8 cellular contexts compared by ENCODE assay signal in genomic region chr1:66725885-66726665, GRCh38. TPM values are rescaled to one million over a fixed set of nuclear protein-coding genes. Genes with fewer than 3 reads are reported as not detected.
DNase-seq lines count a peak whose midpoint lies in the region; ATAC-seq, FAIRE-seq and TF ChIP-seq lines count a peak whose summit lies in the region.

No MANE protein-coding gene starts in this region.

- peak; percentile 54 for TF ChIP-seq RAD21 in HepG2 (CRISPR knock-in tag; IDR thresholded peaks at IDR 0.05)

- no peak overlapping the region for H3K9ac ChIP-seq in HepG2 (ENCODE audit: insufficient read depth, low read depth, low read length)

- H3K9me3 ChIP-seq in HepG2 (ENCODE audit: low read length): no peaks in the 10 kb centered on the region

- peak; percentile 45 for ATAC-seq in GM18508 (IDR thresholded peaks at IDR 0.05; ENCODE audit: insufficient read depth, unreplicated experiment)
- peak; percentile 73 for ATAC-seq in HG02981 (IDR thresholded peaks at IDR 0.05; ENCODE audit: unreplicated experiment)
- ATAC-seq in HepG2: peak; percentile 86

- intact Hi-C loops in HepG2 (cut with micrococcal nuclease; ENCODE audit: unreplicated experiment): loop anchor here (1.0 to 5.0 kb wide), 3 partner anchors 224 to 473 kb away; no protein-coding TSS in a partner anchor

- no peak overlapping the region for H3K27ac ChIP-seq in HepG2 (ENCODE audit: extremely low read length, insufficient read depth, low read length)

- H3K4me2 ChIP-seq in HepG2 (ENCODE audit: low read depth, low read length): no peak overlapping the region

- no peaks in the 10 kb centered on the region for H3K27me3 ChIP-seq in HepG2 (ENCODE audit: control insufficient read depth in 1 of 2, insufficient read depth in 2 of 2, low read length in 2 of 2)

- no TSS peak for BruUV-seq in HepG2 (replicated peaks; lab: Mats Ljungman, UMichigan)

- H3K4me3 ChIP-seq in WI38 (ENCODE audit: low read depth, low read length): no peak overlapping the region
- H3K4me3 ChIP-seq in choroid plexus epithelial cell (ENCODE audit: low read depth, low read length): no peak overlapping the region
- no peak overlapping the region for H3K4me3 ChIP-seq in HepG2 (replicated peaks in 1 of 3; ENCODE audit: insufficient read depth in 1 of 3, low read depth in 2 of 3, low read length in 3 of 3)

- no peaks in the 10 kb centered on the region for H3K4me1 ChIP-seq in HepG2 (ENCODE audit: insufficient read depth, low read length)

- TF ChIP-seq EP300 in HepG2 (IDR thresholded peaks at IDR 0.05; ENCODE audit: low read depth in 2 of 2, low read length in 2 of 2): no peak
- no peak for TF ChIP-seq EP300 in HepG2 (CRISPR knock-in tag; IDR thresholded peaks at IDR 0.05; ENCODE audit: borderline replicate concordance)

- peak; percentile 32 for FAIRE-seq in HepG2 (lab: Jason Lieb, UNC)

- no peaks in the 10 kb centered on the region; the same call in 1 of the 2 replicates for H4K20me1 ChIP-seq in HepG2 (ENCODE audit: insufficient read depth, low read length)

- no peak for TF ChIP-seq POLR2A in HepG2 (IDR thresholded peaks at IDR 0.05; ENCODE audit: insufficient read depth in 1 of 2, low read depth in 2 of 2, low read length in 2 of 2)

- POLR2A ChIA-PET in HepG2 (lab: Yijun Ruan, JAX): no interaction called here

- no peaks in the 10 kb centered on the region for H3K79me2 ChIP-seq in HepG2 (ENCODE audit: insufficient read depth, low read length)

- CTCF ChIA-PET in HepG2 (lab: Yijun Ruan, JAX; ENCODE audit: low intra/inter-chr PET ratio, low total read pairs): interaction anchor here (1.1 to 1.9 kb wide), 2 partner anchors 472 to 767 kb away, joined by 4 to 6 read pairs; no protein-coding TSS in a partner anchor

- WGBS in HepG2 (ENCODE audit: low lambda C conversion rate): 14% methylated on average over 9 of the region's 9 CpGs

- peak; percentile 98 for TF ChIP-seq CTCF in AG09319 (IDR thresholded peaks at IDR 0.05; ENCODE audit: low read depth, low read length)
- peak; percentile 96 for TF ChIP-seq CTCF in WI38 (IDR thresholded peaks at IDR 0.05; ENCODE audit: low read depth, low read length)
- TF ChIP-seq CTCF in choroid plexus epithelial cell (conservative IDR thresholded peaks at IDR 0.05; ENCODE audit: low read depth, low read length): peak; percentile 97
- peak; percentile 87 for TF ChIP-seq CTCF in HepG2 (CRISPR knock-in tag; IDR thresholded peaks at IDR 0.05)

- no peak overlapping the region for H2AFZ ChIP-seq in HepG2 (ENCODE audit: low read length)

- H3K36me3 ChIP-seq in HepG2 (replicated peaks in 1 of 2; ENCODE audit: control insufficient read depth in 1 of 2, insufficient read depth in 2 of 2, low read length in 2 of 2): no peaks in the 10 kb centered on the region

- DNase-seq in AG09319 (ENCODE audit: extremely low read depth, low read depth) (peak; percentile 54), NCI-H2171 (lab: John Stamatoyannopoulos, UW) (peak; percentile 36), choroid plexus epithelial cell (ENCODE audit: low read depth) (peak; percentile 91), HepG2 (ENCODE audit: low spot score) (peak; percentile 54)
- DNase-seq in stimulated activated CD8-positive, alpha-beta memory T cell treated with anti-CD3 and anti-CD28 coated beads, Interleukin-15, amount 100 ng/mL, for 1 hour (ENCODE audit: low read depth): peak; percentile 9

- in situ Hi-C loops in HepG2 (cut with HindIII; ENCODE audit: extremely low pct_ligation_motif_present, low pct_unique_long_range_greater_than_20kb): loop anchor here (10.0 to 25.0 kb wide), 2 partner anchors 461 to 764 kb away; no protein-coding TSS in a partner anchor

TF ChIP-seq in HepG2, 621 proteins besides CTCF, POLR2A, EP300 and RAD21:
- no peak for TF ChIP-seq MXD1 (CRISPR knock-in tag; IDR thresholded peaks at IDR 0.05)
- TF ChIP-seq YEATS2 (CRISPR knock-in tag; IDR thresholded peaks at IDR 0.05; ENCODE audit: borderline replicate concordance): no peak
- TF ChIP-seq KAT8 (CRISPR knock-in tag; IDR thresholded peaks at IDR 0.05): no peak
- TF ChIP-seq RXRB (CRISPR knock-in tag; IDR thresholded peaks at IDR 0.05; ENCODE audit: borderline replicate concordance): peak; percentile 20; the same call in 1 of the 2 replicates
- no peak for TF ChIP-seq SOX6 (IDR thresholded peaks at IDR 0.05)
- no peak for TF ChIP-seq SOX6 (CRISPR knock-in tag; IDR thresholded peaks at IDR 0.05)
- TF ChIP-seq STAG1 (CRISPR knock-in tag; IDR thresholded peaks at IDR 0.05): peak; percentile 80
- TF ChIP-seq SMC3 (IDR thresholded peaks at IDR 0.05; ENCODE audit: low read length): peak; percentile 86

RNA-seq across cellular contexts. Expression of gene DYNLT5, which starts 26.2 kb away (rescaled TPM):
- not detected in 2 replicates for total RNA-seq in HepG2 (2016; rRNA removed; fragmentation: Illumina TruSeq; extraction: Trizol)
- not detected in 2 replicates for total RNA-seq in HepG2 (2016; cell fraction: cytosol; rRNA removed; fragmentation: Illumina TruSeq; extraction: Trizol; ENCODE audit: low read depth)
- total RNA-seq in HepG2 (2016; cell fraction: insoluble cytoplasmic fraction; rRNA removed; fragmentation: Illumina TruSeq; extraction: Trizol): not detected in 2 replicates
- not detected in 2 replicates for total RNA-seq in HepG2 (2016; cell fraction: membrane; rRNA removed; fragmentation: Illumina TruSeq; extraction: Trizol)
- total RNA-seq in HepG2 (2016; cell fraction: nucleus; rRNA removed; fragmentation: Illumina TruSeq; extraction: Trizol): not detected in 2 replicates
- polyA plus RNA-seq in HepG2 (2011; rRNA removed): not detected in 2 replicates
- polyA plus RNA-seq in HepG2 (2011; cell fraction: cytosol; rRNA removed): not detected in 2 replicates
- polyA plus RNA-seq in HepG2 (2011; cell fraction: nucleus; rRNA removed): not detected in 2 replicates
- not detected in 2 replicates for polyA plus RNA-seq in HepG2 (2012)
- not detected in 2 replicates for polyA plus RNA-seq in HepG2 (2016; cell fraction: cytosol; fragmentation: Illumina TruSeq; extraction: Trizol; ENCODE audit: low read depth)
- polyA plus RNA-seq in HepG2 (2016; cell fraction: insoluble cytoplasmic fraction; fragmentation: Illumina TruSeq; extraction: Trizol; ENCODE audit: low read depth): not detected in 2 replicates
- not detected in 2 replicates for polyA plus RNA-seq in HepG2 (2016; cell fraction: membrane; fragmentation: Illumina TruSeq; extraction: Trizol; ENCODE audit: low read depth)
- not detected in 2 replicates for polyA plus RNA-seq in HepG2 (2016; cell fraction: nucleus; fragmentation: Illumina TruSeq; extraction: Trizol; ENCODE audit: insufficient read depth, low read depth)
- not detected in 2 replicates for polyA minus RNA-seq in HepG2 (2011; rRNA and poly(A)+ RNA removed; ENCODE audit: low replicate concordance)
- not detected in 2 replicates for polyA minus RNA-seq in HepG2 (2011; cell fraction: cytosol; rRNA and poly(A)+ RNA removed)
- not detected in 2 replicates for polyA minus RNA-seq in HepG2 (2011; cell fraction: nucleus; rRNA and poly(A)+ RNA removed)

Comparison
In these comparisons a context has a peak if more than half of its experiments do, and no peak if none do; other contexts are left out.
1. DNase-seq: peak in every context shown above with its lines; median percentile 91 in choroid plexus epithelial cell; 54 in AG09319; 54 in HepG2; 36 in NCI-H2171; 9 in stimulated activated CD8-positive, alpha-beta memory T cell treated with anti-CD3 and anti-CD28 coated beads, Interleukin-15, amount 100 ng/mL, for 1 hour.